ENCODE assay signal across 1 cellular context in genomic region chr2:19901458-19902271, GRCh38.
A peak's percentile ranks its signal among the peaks of the same experiment; 100 is the strongest.
TF ChIP-seq lines count a peak whose summit lies in the region.

TTC32 (minus strand) TSS chr2:19901983; CDS start chr2:19901854, 129 bp downstream.

TF ChIP-seq in GM12878, 131 proteins besides CTCF, POLR2A, EP300 and RAD21 (continued from another document and continues in another):
- TF ChIP-seq CUX1 (IDR thresholded peaks at IDR 0.05; ENCODE audit: insufficient replicate concordance, low read depth, low read length) (no peak), CREB1 (IDR thresholded peaks at IDR 0.05; ENCODE audit: low read depth) (peak; percentile 61), SMAD5 (IDR thresholded peaks at IDR 0.05; ENCODE audit: low read depth) (peak; percentile 94), TARDBP (IDR thresholded peaks at IDR 0.05; ENCODE audit: borderline replicate concordance) (no peak), PAX8 (IDR thresholded peaks at IDR 0.05) (peak; percentile 57), ZZZ3 (IDR thresholded peaks at IDR 0.05; ENCODE audit: control insufficient read depth, insufficient read length, low read depth) (no peak), ZBTB40 (IDR thresholded peaks at IDR 0.05; ENCODE audit: borderline replicate concordance) (peak; percentile 53; the same call in 1 of the 2 replicates), RBBP5 (conservative IDR thresholded peaks at IDR 0.05) (0 out of 2 replicates have a peak, but pooled peaks have one; percentile 29), TAF1 (IDR thresholded peaks at IDR 0.05; ENCODE audit: borderline replicate concordance, low read depth, low read length) (peak; percentile 70), E2F4 (IDR thresholded peaks at IDR 0.05; ENCODE audit: low read depth, low read length) (peak; percentile 86), MTA3 (IDR thresholded peaks at IDR 0.05; ENCODE audit: borderline replicate concordance, low read length) (peak; percentile 74; the same call in 1 of the 2 replicates), HCFC1 (IDR thresholded peaks at IDR 0.05; ENCODE audit: low read length) (peak; percentile 56; the same call in 1 of the 2 replicates), RELA (IDR thresholded peaks at IDR 0.05; ENCODE audit: borderline replicate concordance, partially characterized antibody) (peak; percentile 38), SIX5 (IDR thresholded peaks at IDR 0.05; ENCODE audit: low read depth, low read length, severe bottlenecking) (peak; percentile 4), SPI1 (IDR thresholded peaks at IDR 0.05; ENCODE audit: borderline replicate concordance, insufficient read depth, low read depth, low read length) (peak; percentile 64; the same call in 1 of the 2 replicates), ZNF592 (IDR thresholded peaks at IDR 0.05) (no peak), IRF3 (IDR thresholded peaks at IDR 0.05) (no peak; the same call in 1 of the 2 replicates), TCF12 (IDR thresholded peaks at IDR 0.05; ENCODE audit: low read depth, low read length) (peak; percentile 28; the same call in 1 of the 2 replicates), TCF3 (IDR thresholded peaks at IDR 0.05; ENCODE audit: borderline replicate concordance, insufficient read depth, low read depth, low read length) (no peak), FOXM1 (IDR thresholded peaks at IDR 0.05; ENCODE audit: low read depth, low read length) (0 out of 2 replicates have a peak, but pooled peaks have one; percentile 41), ATF3 (IDR thresholded peaks at IDR 0.05; ENCODE audit: borderline replicate concordance, extremely low read depth, low read depth, low read length) (no peak), IKZF2 (IDR thresholded peaks at IDR 0.05) (peak in 1 of 2 experiments; percentile 57; a peak in 2 of 4 replicates), SUZ12 (IDR thresholded peaks at IDR 0.05; ENCODE audit: unreplicated experiment) (no peak), KDM1A (IDR thresholded peaks at IDR 0.05; ENCODE audit: borderline replicate concordance) (no peak), RELB (IDR thresholded peaks at IDR 0.05; ENCODE audit: low read depth) (peak; percentile 96), NR2C2 (IDR thresholded peaks at IDR 0.05; ENCODE audit: borderline replicate concordance, control insufficient read depth, insufficient read length, low read depth) (no peak), E4F1 (IDR thresholded peaks at IDR 0.05; ENCODE audit: borderline replicate concordance, partially characterized antibody) (no peak), IKZF1 (conservative IDR thresholded peaks at IDR 0.05) (peak; percentile 87), ELK1 (IDR thresholded peaks at IDR 0.05; ENCODE audit: low read depth, low read length) (peak; percentile 67), SIN3A (IDR thresholded peaks at IDR 0.05; ENCODE audit: low read depth, low read length) (no peak; the same call in 1 of the 2 replicates), ESRRA (IDR thresholded peaks at IDR 0.05; ENCODE audit: low read length) (peak; percentile 78; the same call in 1 of the 2 replicates), POLR2AphosphoS5 (IDR thresholded peaks at IDR 0.05; ENCODE audit: low read length) (peak; percentile 98), RCOR1 (conservative IDR thresholded peaks at IDR 0.05; ENCODE audit: low read depth, low read length) (peak; percentile 95; the same call in 1 of the 2 replicates), PAX5 (IDR thresholded peaks at IDR 0.05; ENCODE audit: borderline replicate concordance, low read depth, low read length) (peak; percentile 66; the same call in 1 of the 2 replicates), YY1 (IDR thresholded peaks at IDR 0.05; ENCODE audit: low read depth, low read length) (peak; percentile 76)
